8 cellular contexts compared by ENCODE assay signal in the genomic region with DNA sequence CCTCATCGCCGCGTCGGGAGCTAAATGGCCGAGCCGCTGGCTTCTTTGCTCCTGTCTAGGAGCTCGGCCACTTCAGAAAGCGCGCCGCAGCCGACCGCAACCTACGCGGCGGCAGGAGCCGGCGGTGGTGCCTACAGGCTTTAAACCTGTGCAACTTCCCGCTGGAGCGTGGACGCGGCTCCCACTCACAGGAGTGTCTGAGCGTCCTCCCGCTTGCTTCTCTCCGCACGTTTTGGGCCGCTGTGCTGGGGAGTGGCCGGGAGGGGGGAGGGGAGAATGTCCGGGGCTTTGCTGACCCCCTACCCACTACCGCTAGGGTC. TPM values are rescaled to one million over a fixed set of nuclear protein-coding genes. Genes with fewer than 3 reads are reported as not detected.
DNase-seq lines count a peak whose midpoint lies in the region; ATAC-seq, FAIRE-seq and TF ChIP-seq lines count a peak whose summit lies in the region.

No MANE protein-coding gene starts in this region.

- H3K9me3 ChIP-seq in A549 (no peaks in the 10 kb centered on the region), endodermal cell (ENCODE audit: control insufficient read depth, low read length) (no peaks in the 10 kb centered on the region)

- H3K4me3 ChIP-seq in A549 (peak overlapping the region; percentile 57), H7 (ENCODE audit: insufficient read depth, low read depth, low read length) (peak overlapping the region; percentile 87), endodermal cell (ENCODE audit: low read length) (peak overlapping the region; percentile 79)

- H3K36me3 Mint-ChIP-seq in endodermal cell (ENCODE audit: low read depth), result no peaks in the 10 kb centered on the region
- no peaks in the 10 kb centered on the region for H3K36me3 Mint-ChIP-seq in nephron progenitor cell (ENCODE audit: low read depth)

- H3K27me3 ChIP-seq in H7 (ENCODE audit: control insufficient read depth, insufficient read depth, low read length), result no peaks in the 10 kb centered on the region
- H3K27me3 ChIP-seq in endodermal cell (ENCODE audit: control insufficient read depth, insufficient read depth, low read length, poor library complexity, severe bottlenecking), result no peaks in the 10 kb centered on the region

- TF ChIP-seq CTCF in A549 (IDR thresholded peaks at IDR 0.05) (no peak), endodermal cell (conservative IDR thresholded peaks at IDR 0.05) (no peak), nephron progenitor cell (IDR thresholded peaks at IDR 0.05) (no peak), GM20000 (IDR thresholded peaks at IDR 0.05; ENCODE audit: extremely low read depth, missing control alignments) (no peak)

- no peak for TF ChIP-seq RAD21 in A549 (conservative IDR thresholded peaks at IDR 0.05 in 1 of 2, IDR thresholded peaks at IDR 0.05 in 1 of 2)

- DNase-seq in A549 (ENCODE audit: low read depth in 1 of 2, low spot score in 1 of 2), result no peak
- DNase-seq in H7, result no peak
- no peak for DNase-seq in endodermal cell
- peak; percentile 50 for DNase-seq in nephron progenitor cell
- no peak for DNase-seq in NCI-H1092 treated with DMSO at 0.1 percent for 48 hours (lab: John Stamatoyannopoulos, UW)
- DNase-seq in GM20000 (ENCODE audit: low spot score), result no peak
- no peak for DNase-seq in globus pallidus (ENCODE audit: low spot score)

- POLR2A ChIA-PET in A549 (lab: Yijun Ruan, JAX), result interaction anchor here (0.5 to 1.2 kb wide), 5 partner anchors 13 to 448 kb away, joined by 3 read pairs; partner anchors contain the start of gene PIN4

- CTCF ChIA-PET in A549 (lab: Yijun Ruan, JAX), result interaction anchor here (0.9 to 4.8 kb wide), 15 partner anchors 9 to 220 kb away, joined by 3 to 37 read pairs (median 5); partner anchors contain the start of gene RTL5

- H3K4me2 ChIP-seq in A549, result peak overlapping the region; percentile 93

- no peaks in the 10 kb centered on the region for H3K27me3 Mint-ChIP-seq in endodermal cell (ENCODE audit: insufficient read depth)
- H3K27me3 Mint-ChIP-seq in nephron progenitor cell (ENCODE audit: low read depth, poor library complexity), result peaks cover 21% of the 10 kb centered on the region

- FAIRE-seq in A549 (lab: Jason Lieb, UNC), result no peak

- H3K4me3 Mint-ChIP-seq in endodermal cell, result peak overlapping the region; percentile 67
- H3K4me3 Mint-ChIP-seq in nephron progenitor cell, result peak overlapping the region; percentile 81

- H3K9me3 Mint-ChIP-seq in endodermal cell, result peaks cover 53% of the 10 kb centered on the region
- H3K9me3 Mint-ChIP-seq in nephron progenitor cell, result peaks cover 54% of the 10 kb centered on the region

- TF ChIP-seq POLR2A in A549 (IDR thresholded peaks at IDR 0.05; ENCODE audit: low read length), result no peak

- H3K4me1 ChIP-seq in A549 (0 out of 3 replicates have a peak, but pooled peaks cover 4% of the 10 kb centered on the region), endodermal cell (ENCODE audit: control insufficient read depth, insufficient read depth, low read length) (no peaks in the 10 kb centered on the region)

- H3K27ac ChIP-seq in A549, result peak overlapping the region; percentile 12 to 89; a peak in 4 of 6 replicates
- H3K27ac ChIP-seq in endodermal cell (ENCODE audit: low read depth, low read length), result no peak overlapping the region

- H3K27ac Mint-ChIP-seq in endodermal cell (no peak overlapping the region), nephron progenitor cell (no peak overlapping the region)

- ATAC-seq in A549, result peak; percentile 44 to 59; a peak in 5 of 6 replicates
- no peak for ATAC-seq in GM21717 (IDR thresholded peaks at IDR 0.05; ENCODE audit: unreplicated experiment)

- H3K4me1 Mint-ChIP-seq in endodermal cell (peaks cover 3% of the 10 kb centered on the region), nephron progenitor cell (peaks cover 59% of the 10 kb centered on the region)

- no CpG with 5 or more reads among the region's 29 CpGs for WGBS in A549 (ENCODE audit: missing lambda C conversion rate)
- 0% methylated on average over 26 of the region's 29 CpGs; no CpG with 5 or more reads in 1 of the 2 experiments for WGBS in endodermal cell (ENCODE audit: insufficient coverage in 1 of 2, insufficient read length in 1 of 2), 2 experiments

- no peak for TF ChIP-seq EP300 in A549 (IDR thresholded peaks at IDR 0.05)

- H3K36me3 ChIP-seq in H7 (replicated peaks; ENCODE audit: control insufficient read depth, insufficient read depth, low read length) (no peaks in the 10 kb centered on the region), endodermal cell (ENCODE audit: control insufficient read depth, insufficient read depth, low read length) (no peaks in the 10 kb centered on the region)

- peak overlapping the region; percentile 20 for H3K9ac ChIP-seq in endodermal cell (ENCODE audit: extremely low read depth, low read length, poor library complexity, severe bottlenecking)

TF ChIP-seq in A549, 52 proteins besides CTCF, POLR2A, EP300 and RAD21:
- TF ChIP-seq HOXB13 (CRISPR knock-in tag; IDR thresholded peaks at IDR 0.05; ENCODE audit: low read depth) (no peak), KDM5A (IDR thresholded peaks at IDR 0.05) (no peak), MAFK (IDR thresholded peaks at IDR 0.05; ENCODE audit: partially characterized antibody) (no peak), NR3C1 (IDR thresholded peaks at IDR 0.05) (no peak), NFE2L2 (conservative IDR thresholded peaks at IDR 0.05; ENCODE audit: low read length) (no peak), PHF8 (IDR thresholded peaks at IDR 0.05; ENCODE audit: borderline replicate concordance, low read depth) (no peak), TP53 (CRISPR knock-in tag; IDR thresholded peaks at IDR 0.05) (no peak), HDAC2 (IDR thresholded peaks at IDR 0.05) (no peak), ELK1 (IDR thresholded peaks at IDR 0.05; ENCODE audit: low read depth, low read length) (no peak), CHD4 (IDR thresholded peaks at IDR 0.05; ENCODE audit: borderline replicate concordance) (no peak), EHMT2 (IDR thresholded peaks at IDR 0.05; ENCODE audit: low read depth) (no peak), ESRRA (IDR thresholded peaks at IDR 0.05; ENCODE audit: borderline replicate concordance, low read length) (no peak), CBX2 (IDR thresholded peaks at IDR 0.05; ENCODE audit: borderline replicate concordance, low read depth) (no peak), CHD2 (IDR thresholded peaks at IDR 0.05; ENCODE audit: low read length, partially characterized antibody) (no peak), FOSL2 (IDR thresholded peaks at IDR 0.05) (no peak), FOSL2 (CRISPR knock-in tag; IDR thresholded peaks at IDR 0.05) (no peak), MAX (IDR thresholded peaks at IDR 0.05) (no peak), RNF2 (IDR thresholded peaks at IDR 0.05; ENCODE audit: borderline replicate concordance, low read depth) (no peak)
- TF ChIP-seq, protein P1, sequence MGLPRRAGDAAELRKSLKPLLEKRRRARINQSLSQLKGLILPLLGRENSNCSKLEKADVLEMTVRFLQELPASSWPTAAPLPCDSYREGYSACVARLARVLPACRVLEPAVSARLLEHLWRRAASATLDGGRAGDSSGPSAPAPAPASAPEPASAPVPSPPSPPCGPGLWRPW (IDR thresholded peaks at IDR 0.05), result no peak

RNA-seq across cellular contexts. Expression of gene NHSL2, which starts 1.0 kb away (rescaled TPM):
- polyA plus RNA-seq in A549 (2011; rRNA removed), result 0.48 and 0.89 TPM in 2 replicates
- 0.25 and 0.31 TPM in 2 replicates for polyA plus RNA-seq in A549 (2012; cell fraction: cytosol; rRNA removed)
- 0.56 TPM in 2 replicates for polyA plus RNA-seq in A549 (2012; cell fraction: nucleus; rRNA removed)
- 0.26 to 0.31 TPM (median 0.29 TPM) in 3 replicates for polyA plus RNA-seq in A549 (2017; fragmentation: RNase III; extraction: RNeasy Plus Mini Kit Qiagen cat#74134 plus additional on column Dnase treatment)
- polyA minus RNA-seq in A549 (2011; rRNA and poly(A)+ RNA removed), result 1.3 and 1.7 TPM in 2 replicates
- total RNA-seq in H7 (2014; rRNA removed; shearing (Covaris generic)), result 3.7 and 7.5 TPM in 2 replicates
- total RNA-seq in endodermal cell, result 10 to 100 TPM in 1 of 2 donors, 1 to 10 TPM in 1; 6.9 to 11.2 TPM
- polyA plus RNA-seq in endodermal cell (2013, experiment 1 of 2), result 4.7 TPM
- 6.4 TPM for polyA plus RNA-seq in endodermal cell (2013, experiment 2 of 2)
